ENCODE assay signal across 15 cellular contexts in the genomic region with DNA sequence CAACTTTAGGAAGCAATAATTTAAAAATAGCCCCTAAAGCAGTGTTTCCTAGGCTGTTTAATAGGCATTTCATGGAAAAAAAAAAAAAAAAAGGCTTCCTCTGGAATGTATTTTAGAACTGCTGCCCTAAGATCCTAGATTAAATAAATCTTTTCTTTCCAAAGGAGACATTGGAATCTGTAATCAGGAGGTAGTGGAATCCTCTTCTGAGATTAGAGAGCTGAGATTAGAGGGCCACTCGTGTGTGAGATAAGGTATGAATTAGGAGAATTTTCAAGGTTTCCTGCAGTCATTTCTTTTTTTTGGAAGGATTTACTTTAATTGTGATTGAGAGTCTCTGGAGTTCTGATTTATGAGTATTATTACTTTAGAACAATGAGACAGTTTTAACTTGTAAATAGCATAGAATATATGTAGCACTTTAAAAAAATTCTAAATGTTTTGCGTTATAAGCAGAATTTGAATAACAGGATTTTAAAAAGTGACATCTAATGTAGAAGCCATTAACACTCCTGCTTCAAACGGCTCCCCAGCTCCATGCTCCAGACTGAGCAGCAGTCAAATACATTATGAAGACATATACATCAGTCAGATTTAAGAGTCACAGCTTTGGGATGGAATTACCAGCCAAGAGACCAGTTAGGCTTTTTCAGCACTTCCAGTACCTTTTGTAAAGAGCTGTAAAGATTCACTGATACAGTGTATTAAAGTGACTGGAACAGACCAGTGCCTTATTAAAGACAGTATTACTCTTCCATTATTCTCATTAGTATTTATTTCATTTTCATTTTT. TPM values are rescaled to one million over a fixed set of nuclear protein-coding genes. Genes with fewer than 3 reads are reported as not detected.
A peak's percentile ranks its signal among the peaks of the same experiment; 100 is the strongest.
DNase-seq lines count a peak whose midpoint lies in the region; ATAC-seq and TF ChIP-seq lines count a peak whose summit lies in the region.
"Had no signal": no experiment of that assay in that cellular context is flagged by ENCODE, and none has a peak within 500 bp of the region (broad histone marks: within the 10 kb centered on the region; RNA-seq: fewer than 3 reads in every experiment).

No MANE protein-coding gene starts in this region.

- no peak overlapping the region for H3K4me3 Mint-ChIP-seq in activated naive CD4-positive, alpha-beta T cell treated with anti-CD3 and anti-CD28 coated beads, Interleukin-2, amount 50 U/mL, for 24 hours
- peak overlapping the region; percentile 25 for H3K4me3 Mint-ChIP-seq in stimulated activated memory B cell treated with anti-CD40 and anti-IgM and Interleukin-4, amounts not matched to agents 10 μg/mL and 1 μg/mL and 100 μg/mL, for 72 hours

- H3K36me3 ChIP-seq in lower lobe of right lung: peaks cover 13% of the 10 kb centered on the region

- no peak overlapping the region for H3K4me3 ChIP-seq in lower lobe of right lung
- H3K4me3 ChIP-seq: psoas muscle had no signal

- no peaks in the 10 kb centered on the region for H3K27me3 ChIP-seq in lower lobe of right lung (ENCODE audit: low read depth)

- intact Hi-C loops in lower lobe of right lung (cut with DNase I): no loop called here

- no peaks in the 10 kb centered on the region for H3K9me3 ChIP-seq in lower lobe of right lung
- H3K9me3 ChIP-seq: psoas muscle had no signal

- no peak for DNase-seq in activated naive CD4-positive, alpha-beta T cell treated with anti-CD3 and anti-CD28 coated beads, Interleukin-2, amount 50 U/mL, for 72 hours (ENCODE audit: low spot score in 2 of 2)
- DNase-seq in NCI-H69 (lab: John Stamatoyannopoulos, UW): peak; percentile 9
- DNase-seq in amniotic epithelial cell (ENCODE audit: low read depth): peak; percentile 17
- no peak for DNase-seq in NCI-H128 (lab: John Stamatoyannopoulos, UW; ENCODE audit: unreplicated experiment)
- DNase-seq in AG08395 (ENCODE audit: low spot score): no peak
- no peak for DNase-seq in lower lobe of right lung
- DNase-seq: activated CD4-positive, alpha-beta T cell treated with anti-CD3 and anti-CD28 coated beads, Interleukin-2, amount 50 U/mL, for 1 hour; activated naive CD4-positive, alpha-beta T cell treated with anti-CD3 and anti-CD28 coated beads, Interleukin-2, amount 50 U/mL, for 16 hours; midbrain; NCI-H1694; NCI-H526; psoas muscle had no signal

- no peaks in the 10 kb centered on the region for H3K27me3 Mint-ChIP-seq in activated naive CD4-positive, alpha-beta T cell treated with anti-CD3 and anti-CD28 coated beads, Interleukin-2, amount 50 U/mL, for 24 hours
- H3K27me3 Mint-ChIP-seq in stimulated activated memory B cell treated with anti-CD40 and anti-IgM and Interleukin-4, amounts not matched to agents 10 μg/mL and 1 μg/mL and 100 μg/mL, for 72 hours: no peaks in the 10 kb centered on the region

- H3K4me1 ChIP-seq in lower lobe of right lung: peaks cover 25% of the 10 kb centered on the region

- H3K4me1 Mint-ChIP-seq in activated naive CD4-positive, alpha-beta T cell treated with anti-CD3 and anti-CD28 coated beads, Interleukin-2, amount 50 U/mL, for 24 hours: peaks cover 57% of the 10 kb centered on the region
- peaks cover 49% of the 10 kb centered on the region for H3K4me1 Mint-ChIP-seq in stimulated activated memory B cell treated with anti-CD40 and anti-IgM and Interleukin-4, amounts not matched to agents 10 μg/mL and 1 μg/mL and 100 μg/mL, for 72 hours

- no peak for TF ChIP-seq CTCF in lower lobe of right lung (IDR thresholded peaks at IDR 0.05)

- H3K36me3 Mint-ChIP-seq in activated naive CD4-positive, alpha-beta T cell treated with anti-CD3 and anti-CD28 coated beads, Interleukin-2, amount 50 U/mL, for 24 hours: peaks cover 17% of the 10 kb centered on the region
- peaks cover 12 to 44% of the 10 kb centered on the region in 2 donors for H3K36me3 Mint-ChIP-seq in activated naive CD4-positive, alpha-beta T cell treated with anti-CD3 and anti-CD28 coated beads, Interleukin-2, amount 50 U/mL, for 72 hours
- H3K36me3 Mint-ChIP-seq in stimulated activated memory B cell treated with anti-CD40 and anti-IgM and Interleukin-4, amounts not matched to agents 10 μg/mL and 1 μg/mL and 100 μg/mL, for 72 hours: peaks cover 24% of the 10 kb centered on the region

- no peak overlapping the region for H3K27ac ChIP-seq in lower lobe of right lung
- H3K27ac ChIP-seq: psoas muscle had no signal

- H3K9me3 Mint-ChIP-seq in activated naive CD4-positive, alpha-beta T cell treated with anti-CD3 and anti-CD28 coated beads, Interleukin-2, amount 50 U/mL, for 24 hours: no peaks in the 10 kb centered on the region
- H3K9me3 Mint-ChIP-seq in activated naive CD4-positive, alpha-beta T cell treated with anti-CD3 and anti-CD28 coated beads, Interleukin-2, amount 50 U/mL, for 72 hours: no peaks in the 10 kb centered on the region
- H3K9me3 Mint-ChIP-seq in stimulated activated memory B cell treated with anti-CD40 and anti-IgM and Interleukin-4, amounts not matched to agents 10 μg/mL and 1 μg/mL and 100 μg/mL, for 72 hours: no peaks in the 10 kb centered on the region

- peak overlapping the region; percentile 62 for H3K27ac Mint-ChIP-seq in activated naive CD4-positive, alpha-beta T cell treated with anti-CD3 and anti-CD28 coated beads, Interleukin-2, amount 50 U/mL, for 24 hours
- H3K27ac Mint-ChIP-seq in activated naive CD4-positive, alpha-beta T cell treated with anti-CD3 and anti-CD28 coated beads, Interleukin-2, amount 50 U/mL, for 72 hours: peak overlapping the region in 1 of 2 donors; percentile 81
- H3K27ac Mint-ChIP-seq in stimulated activated memory B cell treated with anti-CD40 and anti-IgM and Interleukin-4, amounts not matched to agents 10 μg/mL and 1 μg/mL and 100 μg/mL, for 72 hours: peak overlapping the region; percentile 77

- no peak for ATAC-seq in activated naive CD4-positive, alpha-beta T cell treated with anti-CD3 and anti-CD28 coated beads, Interleukin-2, amount 50 U/mL, for 72 hours
- no peak for ATAC-seq in stimulated activated memory B cell treated with anti-CD40 and anti-IgM and Interleukin-4, amounts not matched to agents 10 μg/mL and 1 μg/mL and 100 μg/mL, for 72 hours
- ATAC-seq in lower lobe of right lung: no peak
- ATAC-seq: esophagus mucosa, psoas muscle had no signal

RNA-seq across cellular contexts. Expression of a gene that starts 5.0 kb away (rescaled TPM):
- total RNA-seq in activated naive CD4-positive, alpha-beta T cell treated with anti-CD3 and anti-CD28 coated beads, Interleukin-2, amount 50 U/mL, for 72 hours: 100 to 1,000 TPM in 1 of 2 donors, 10 to 100 TPM in 1; 55.1 to 104 TPM
- total RNA-seq in lower lobe of right lung: 21.0 TPM

RNA-seq across cellular contexts. Expression of a gene that starts 52.5 kb away (rescaled TPM):
- 10 to 100 TPM; 41.5 to 47.8 TPM for total RNA-seq in activated naive CD4-positive, alpha-beta T cell treated with anti-CD3 and anti-CD28 coated beads, Interleukin-2, amount 50 U/mL, for 72 hours
- 29.5 TPM for total RNA-seq in lower lobe of right lung

Comparison
In these comparisons a context has a peak if more than half of its experiments do, and no peak if none do; other contexts are left out.
1. DNase-seq: peak in NCI-H69 (single experiment) and amniotic epithelial cell (single experiment); none in activated naive CD4-positive, alpha-beta T cell treated with anti-CD3 and anti-CD28 coated beads, Interleukin-2, amount 50 U/mL, for 72 hours (0 of 2), NCI-H128 (single experiment), AG08395 (single experiment) and lower lobe of right lung (single experiment).